ENCODE assay signal across 12 cellular contexts in genomic region chr17:40091691-40092397, GRCh38. TPM values are rescaled to one million over a fixed set of nuclear protein-coding genes. Genes with fewer than 3 reads are reported as not detected.
DNase-seq lines count a peak whose midpoint lies in the region; ATAC-seq, FAIRE-seq and TF ChIP-seq lines count a peak whose summit lies in the region.
"Had no signal": no experiment of that assay in that cellular context is flagged by ENCODE, and none has a peak within 500 bp of the region (broad histone marks: within the 10 kb centered on the region; RNA-seq: fewer than 3 reads in every experiment).

No MANE protein-coding gene starts in this region.

- H3K23me2 ChIP-seq in H1 (ENCODE audit: low read depth, low read length): peaks cover 4% of the 10 kb centered on the region; the same call in 1 of the 2 replicates

- H3K23ac ChIP-seq in H1 (ENCODE audit: insufficient read length): no peak overlapping the region

- no peak overlapping the region for H3K14ac ChIP-seq in H1 (ENCODE audit: insufficient read length)

- H3K79me2 ChIP-seq in H1 (ENCODE audit: control insufficient read depth in 1 of 2, insufficient read depth in 2 of 2, low read length in 2 of 2): no peaks in the 10 kb centered on the region

- peaks cover 34% of the 10 kb centered on the region for H3K4me1 Mint-ChIP-seq in activated T-cell treated with anti-CD3 and anti-CD28 coated beads, Interleukin-2, amount 50 U/mL, for 24 hours (ENCODE audit: low read depth)
- H3K4me1 Mint-ChIP-seq in activated T-cell treated with anti-CD3 and anti-CD28 coated beads, Interleukin-2, amount 50 U/mL, for 4 hours (ENCODE audit: low read depth): peaks cover 34% of the 10 kb centered on the region
- H3K4me1 Mint-ChIP-seq in naive thymus-derived CD4-positive, alpha-beta T cell: peaks cover 30 to 58% (median 41%) of the 10 kb centered on the region in 7 donors

- H3K4me3 ChIP-seq in H1 (ENCODE audit: extremely low read depth in 1 of 4, insufficient read depth in 2 of 4, low read depth in 3 of 4, low read length in 4 of 4): no peak overlapping the region
- no peak overlapping the region for H3K4me3 ChIP-seq in vagina
- no peak overlapping the region for H3K4me3 ChIP-seq in naive thymus-derived CD4-positive, alpha-beta T cell (ENCODE audit: low read length)
- H3K4me3 ChIP-seq: smooth muscle cell had no signal

- H4K20me1 ChIP-seq in H1 (replicated peaks in 1 of 2; ENCODE audit: control insufficient read depth in 1 of 2, insufficient read depth in 2 of 2, low read length in 2 of 2): peaks cover 0 to 6% of the 10 kb centered on the region in 2 experiments

- H2AK5ac ChIP-seq in H1 (ENCODE audit: low read depth, low read length): peak overlapping the region; percentile 93; the same call in 1 of the 2 replicates

- H3K27me3 Mint-ChIP-seq in activated T-cell treated with anti-CD3 and anti-CD28 coated beads, Interleukin-2, amount 50 U/mL, for 24 hours: no peaks in the 10 kb centered on the region
- no peaks in the 10 kb centered on the region for H3K27me3 Mint-ChIP-seq in activated T-cell treated with anti-CD3 and anti-CD28 coated beads, Interleukin-2, amount 50 U/mL, for 4 hours (ENCODE audit: low read depth)
- H3K27me3 Mint-ChIP-seq in naive thymus-derived CD4-positive, alpha-beta T cell: no peaks in the 10 kb centered on the region
- H3K27me3 Mint-ChIP-seq: B cell had no signal

- TF ChIP-seq POLR2A in H1 (IDR thresholded peaks at IDR 0.05; ENCODE audit: control extremely low read depth in 1 of 2, low read depth in 2 of 2, low read length in 2 of 2) (no peak), vagina (IDR thresholded peaks at IDR 0.05) (no peak)

- no peak for TF ChIP-seq CTCF in H1 (IDR thresholded peaks at IDR 0.05; ENCODE audit: control extremely low read depth in 1 of 3, insufficient read depth in 1 of 3, low read depth in 1 of 3, low read length in 3 of 3)
- no peak for TF ChIP-seq CTCF in vagina (IDR thresholded peaks at IDR 0.05)

- no peak for DNase-seq in activated T-cell treated with anti-CD3 and anti-CD28 coated beads, Interleukin-2, amount 50 U/mL, for 24 hours
- no peak for DNase-seq in activated T-cell treated with anti-CD3 and anti-CD28 coated beads, Interleukin-2, amount 50 U/mL, for 4 hours
- DNase-seq in H1 (ENCODE audit: low read depth in 1 of 2, low spot score in 2 of 2): no peak
- DNase-seq in myocyte (ENCODE audit: low read depth): peak; percentile 83
- no peak for DNase-seq in vagina (ENCODE audit: extremely low spot score in 2 of 2)
- no peak for DNase-seq in NCI-H1694 (lab: John Stamatoyannopoulos, UW)
- no peak for DNase-seq in naive thymus-derived CD4-positive, alpha-beta T cell
- DNase-seq in effector CD4-positive, alpha-beta T cell: no peak
- DNase-seq: activated CD4-positive, alpha-beta T cell treated with anti-CD3 and anti-CD28 coated beads, Interleukin-2, amount 50 U/mL, for 1 hour had no signal

- no peak overlapping the region for H2BK120ac ChIP-seq in H1 (replicated peaks; ENCODE audit: low read depth, low read length)

- no peak overlapping the region for H3K56ac ChIP-seq in H1 (replicated peaks; ENCODE audit: insufficient read length, low read depth, low read length)

- H3K9me3 ChIP-seq in H1 (ENCODE audit: insufficient read depth in 2 of 2, low read depth in 1 of 2, low read length in 1 of 2): no peaks in the 10 kb centered on the region
- H3K9me3 ChIP-seq in vagina: no peaks in the 10 kb centered on the region
- H3K9me3 ChIP-seq in naive thymus-derived CD4-positive, alpha-beta T cell (ENCODE audit: control insufficient read depth in 2 of 3, low read length in 3 of 3): no peaks in the 10 kb centered on the region

- H3K27ac Mint-ChIP-seq in activated T-cell treated with anti-CD3 and anti-CD28 coated beads, Interleukin-2, amount 50 U/mL, for 24 hours: peak overlapping the region; percentile 40
- peak overlapping the region in 4 of 9 donors; percentile 21 to 72 (median 56) for H3K27ac Mint-ChIP-seq in naive thymus-derived CD4-positive, alpha-beta T cell
- H3K27ac Mint-ChIP-seq: B cell had no signal

- TF ChIP-seq RAD21 in H1 (IDR thresholded peaks at IDR 0.05 in 1 of 2, conservative IDR thresholded peaks at IDR 0.05 in 1 of 2; ENCODE audit: low read depth in 2 of 2, low read length in 2 of 2): no peak

- 0 out of 2 replicates have a peak overlapping the region, but pooled peaks have one; percentile 18 for H4K8ac ChIP-seq in H1 (ENCODE audit: extremely low read depth, insufficient read depth, low read length)

- 73% methylated on average over 14 of the region's 18 CpGs; no CpG with 5 or more reads in 1 of the 2 experiments for WGBS in H1 (ENCODE audit: extremely low coverage in 1 of 2, insufficient coverage in 1 of 2, insufficient read length in 1 of 2, insufficient replicate concordance in 2 of 2, low coverage in 1 of 2, low lambda C conversion rate in 2 of 2, missing lambda C conversion rate in 1 of 2), 2 experiments

- H2BK12ac ChIP-seq in H1 (ENCODE audit: low read depth, low read length): peak overlapping the region; percentile 68; the same call in 1 of the 2 replicates

- intact Hi-C loops in vagina (cut with DNase I): no loop called here
- intact Hi-C loops in naive thymus-derived CD4-positive, alpha-beta T cell (cut with micrococcal nuclease): no loop called here

- H3K9ac ChIP-seq in H1 (replicated peaks in 1 of 4; ENCODE audit: extremely low read depth in 1 of 4, low read depth in 3 of 4, low read length in 3 of 4): no peak overlapping the region

- POLR2A ChIA-PET in H1 (lab: Charles Lee; ENCODE audit: partially characterized antibody): interaction anchor here (0.6 to 20.8 kb wide), 4 partner anchors 10 to 45 kb away, joined by 3 to 399 read pairs (median 4); partner anchors contain the start of gene MSL1
- POLR2A ChIA-PET in naive thymus-derived CD4-positive, alpha-beta T cell (lab: Charles Lee): interaction anchor here (1.0 to 4.2 kb wide), 2 partner anchors 16 to 19 kb away, joined by 3 to 19 read pairs; no protein-coding TSS in a partner anchor

- H3K4me2 ChIP-seq in H1 (ENCODE audit: insufficient read depth in 1 of 2, low read depth in 2 of 2, low read length in 2 of 2): 0 out of 4 replicates have a peak overlapping the region, but pooled peaks of 1 of the 2 experiments have one; percentile 11
- H3K4me2 ChIP-seq: smooth muscle cell had no signal

- H3K4me3 Mint-ChIP-seq in activated T-cell treated with anti-CD3 and anti-CD28 coated beads, Interleukin-2, amount 50 U/mL, for 24 hours: no peak overlapping the region
- no peak overlapping the region for H3K4me3 Mint-ChIP-seq in activated T-cell treated with anti-CD3 and anti-CD28 coated beads, Interleukin-2, amount 50 U/mL, for 4 hours
- H3K4me3 Mint-ChIP-seq in naive thymus-derived CD4-positive, alpha-beta T cell: no peak overlapping the region
- H3K4me3 Mint-ChIP-seq: B cell had no signal

- ATAC-seq in activated T-cell treated with anti-CD3 and anti-CD28 coated beads, Interleukin-2, amount 50 U/mL, for 4 hours: no peak
- no peak for ATAC-seq in naive thymus-derived CD4-positive, alpha-beta T cell

- H2BK15ac ChIP-seq in H1 (ENCODE audit: low read length): no peak overlapping the region

- peaks cover 0 to 27% (median 4%) of the 10 kb centered on the region in 4 experiments; a peak in 6 of 7 replicates for H3K4me1 ChIP-seq in H1 (replicated peaks in 1 of 4; ENCODE audit: control insufficient read depth in 3 of 4, insufficient read depth in 4 of 4, low read length in 3 of 4)
- H3K4me1 ChIP-seq in vagina: peaks cover 69% of the 10 kb centered on the region
- peaks cover 15 to 28% of the 10 kb centered on the region in 2 donors for H3K4me1 ChIP-seq in naive thymus-derived CD4-positive, alpha-beta T cell (ENCODE audit: control insufficient read depth in 2 of 2, insufficient read depth in 2 of 2, low read length in 2 of 2)

- no peak overlapping the region for H4K5ac ChIP-seq in H1 (ENCODE audit: insufficient read length, low read depth, low read length)

- H3K4ac ChIP-seq in H1 (replicated peaks; ENCODE audit: insufficient read length, low read depth, low read length): no peak overlapping the region

- H3K36me3 ChIP-seq in H1 (ENCODE audit: control insufficient read depth in 2 of 4, insufficient read depth in 4 of 4, low read length in 3 of 4) (peaks cover under 1 to 34% (median 19%) of the 10 kb centered on the region in 4 experiments; a peak in 5 of 8 replicates), vagina (peaks cover 0 to 69% of the 10 kb centered on the region in 2 donors)
- H3K36me3 ChIP-seq in naive thymus-derived CD4-positive, alpha-beta T cell (ENCODE audit: control insufficient read depth in 2 of 3, insufficient read depth in 3 of 3, low read length in 3 of 3): peaks cover 1 to 86% (median 36%) of the 10 kb centered on the region in 3 experiments

- CTCF ChIA-PET in H1 (lab: Charles Lee; ENCODE audit: partially characterized antibody): interaction anchor here (1.5 to 8.5 kb wide), 6 partner anchors 11 to 78 kb away, joined by 4 to 85 read pairs (median 26); no protein-coding TSS in a partner anchor
- CTCF ChIA-PET in naive thymus-derived CD4-positive, alpha-beta T cell (lab: Charles Lee): no interaction called here

- no peak overlapping the region for H2BK5ac ChIP-seq in H1 (ENCODE audit: low read depth, low read length)

- H2AFZ ChIP-seq in H1 (ENCODE audit: low read length): no peak overlapping the region

- FAIRE-seq in H1 (lab: Jason Lieb, UNC): no peak
- FAIRE-seq: GM12891 had no signal

- H4K91ac ChIP-seq in H1 (replicated peaks; ENCODE audit: insufficient read length, low read length): no peak overlapping the region

- H3K27me3 ChIP-seq in H1 (replicated peaks in 1 of 4; ENCODE audit: control insufficient read depth in 3 of 4, extremely low read depth in 1 of 4, insufficient read depth in 3 of 4, low read length in 3 of 4) (no peaks in the 10 kb centered on the region), vagina (no peaks in the 10 kb centered on the region)
- H3K27me3 ChIP-seq in naive thymus-derived CD4-positive, alpha-beta T cell (ENCODE audit: control insufficient read depth in 2 of 2, insufficient read depth in 2 of 2, low read length in 2 of 2): no peaks in the 10 kb centered on the region

- H3K79me1 ChIP-seq in H1 (ENCODE audit: low read depth, low read length): no peaks in the 10 kb centered on the region

- H2BK20ac ChIP-seq in H1 (ENCODE audit: low read length): no peak overlapping the region

- no peaks in the 10 kb centered on the region for H3K9me3 Mint-ChIP-seq in activated T-cell treated with anti-CD3 and anti-CD28 coated beads, Interleukin-2, amount 50 U/mL, for 24 hours
- H3K9me3 Mint-ChIP-seq in activated T-cell treated with anti-CD3 and anti-CD28 coated beads, Interleukin-2, amount 50 U/mL, for 4 hours: no peaks in the 10 kb centered on the region
- peaks cover 0 to 4% (median 0%) of the 10 kb centered on the region in 11 donors for H3K9me3 Mint-ChIP-seq in naive thymus-derived CD4-positive, alpha-beta T cell

- H3K18ac ChIP-seq in H1 (ENCODE audit: extremely low read depth, low read length): no peak overlapping the region; the same call in 1 of the 2 replicates

- H3K27ac ChIP-seq in H1 (ENCODE audit: low read depth, low read length) (no peak overlapping the region), vagina (peak overlapping the region; percentile 98)
- no peak overlapping the region for H3K27ac ChIP-seq in naive thymus-derived CD4-positive, alpha-beta T cell (ENCODE audit: low read depth, low read length)

- H3K36me3 Mint-ChIP-seq in activated T-cell treated with anti-CD3 and anti-CD28 coated beads, Interleukin-2, amount 50 U/mL, for 24 hours (ENCODE audit: low read depth): peaks cover 75% of the 10 kb centered on the region
- H3K36me3 Mint-ChIP-seq in activated T-cell treated with anti-CD3 and anti-CD28 coated beads, Interleukin-2, amount 50 U/mL, for 4 hours (ENCODE audit: insufficient read depth): peaks cover 30% of the 10 kb centered on the region
- H3K36me3 Mint-ChIP-seq in naive thymus-derived CD4-positive, alpha-beta T cell: peaks cover 20 to 45% (median 33%) of the 10 kb centered on the region in 5 donors

- TF ChIP-seq EP300 in H1 (IDR thresholded peaks at IDR 0.05; ENCODE audit: borderline replicate concordance in 1 of 2, low read depth in 2 of 2, low read length in 2 of 2): no peak

RNA-seq across cellular contexts. Expression of gene NR1D1, which starts 8.5 kb away (rescaled TPM):
- 10 to 100 TPM; 12.6 to 16.0 (median 13.7) TPM for total RNA-seq in activated T-cell treated with anti-CD3 and anti-CD28 coated beads, Interleukin-2, amount 50 U/mL, for 4 hours
- total RNA-seq in H1 (2021; fragmentation: NEBNext Ultra II Directional; extraction: Animal tissue kit (Norgen Biotek cat#: 25700)): 4.3 and 4.6 TPM in 2 replicates
- 1.5 and 3.4 TPM in 2 replicates for polyA plus RNA-seq in H1 (2011; rRNA removed)
- polyA plus RNA-seq in H1 (2011; cell fraction: cytosol; rRNA removed): 0.79 TPM
- 4.7 TPM for polyA plus RNA-seq in H1 (2011; cell fraction: nucleus; rRNA removed)
- 5.4 to 7.1 TPM (median 6.1 TPM) in 4 replicates for polyA plus RNA-seq in H1 (2012, experiment 1 of 2)
- 6.5 TPM for polyA plus RNA-seq in H1 (2012, experiment 2 of 2)
- 3.1 TPM for polyA plus RNA-seq in H1 (2013, experiment 1 of 2)
- 3.0 TPM for polyA plus RNA-seq in H1 (2013, experiment 2 of 2)
- polyA minus RNA-seq in H1 (2011; rRNA and poly(A)+ RNA removed): 1.4 and 2.9 TPM in 2 replicates
- polyA minus RNA-seq in H1 (2011; cell fraction: cytosol; rRNA and poly(A)+ RNA removed): 2.5 TPM
- polyA minus RNA-seq in H1 (2011; cell fraction: nucleus; rRNA and poly(A)+ RNA removed): 2.7 TPM
- total RNA-seq in myocyte: 9.5 and 10.8 TPM in 2 replicates
- polyA plus RNA-seq in myocyte (2012): 12.4 TPM
- total RNA-seq in vagina: 15.0 TPM
- total RNA-seq in naive thymus-derived CD4-positive, alpha-beta T cell: 10 to 100 TPM in 4 of 5 experiments, 1 to 10 TPM in 1; 3.6 to 34.2 (median 17.3) TPM
- polyA plus RNA-seq in naive thymus-derived CD4-positive, alpha-beta T cell: 10 to 100 TPM in 1 of 2 donors, 1 to 10 TPM in 1; 4.7 to 11.2 TPM

RNA-seq across cellular contexts. Expression of gene THRA, which starts 29.1 kb away (rescaled TPM):
- total RNA-seq in activated T-cell treated with anti-CD3 and anti-CD28 coated beads, Interleukin-2, amount 50 U/mL, for 4 hours: 10 to 100 TPM in 2 of 3 donors, 1 to 10 TPM in 1; 6.6 to 12.4 (median 10.3) TPM
- 10.2 and 11.8 TPM in 2 replicates for total RNA-seq in H1 (2021; fragmentation: NEBNext Ultra II Directional; extraction: Animal tissue kit (Norgen Biotek cat#: 25700))
- polyA plus RNA-seq in H1 (2011; rRNA removed): 6.4 and 8.2 TPM in 2 replicates
- polyA plus RNA-seq in H1 (2011; cell fraction: cytosol; rRNA removed): 7.4 TPM
- polyA plus RNA-seq in H1 (2011; cell fraction: nucleus; rRNA removed): 13.1 TPM
- 7.9 to 11.1 TPM (median 10.1 TPM) in 4 replicates for polyA plus RNA-seq in H1 (2012, experiment 1 of 2)
- polyA plus RNA-seq in H1 (2012, experiment 2 of 2): 7.6 TPM
- polyA plus RNA-seq in H1 (2013, experiment 1 of 2): 5.0 TPM
- polyA plus RNA-seq in H1 (2013, experiment 2 of 2): 4.5 TPM
- 8.4 and 11.6 TPM in 2 replicates for polyA minus RNA-seq in H1 (2011; rRNA and poly(A)+ RNA removed)
- polyA minus RNA-seq in H1 (2011; cell fraction: cytosol; rRNA and poly(A)+ RNA removed): 6.2 TPM
- polyA minus RNA-seq in H1 (2011; cell fraction: nucleus; rRNA and poly(A)+ RNA removed): 4.3 TPM
- total RNA-seq in myocyte (52.5 and 61.1 TPM in 2 replicates), vagina (40.3 TPM)
- polyA plus RNA-seq in myocyte (2012): 38.9 TPM
- total RNA-seq in naive thymus-derived CD4-positive, alpha-beta T cell: 10 to 100 TPM in 4 of 5 experiments, 1 to 10 TPM in 1; 3.2 to 55.9 (median 48.4) TPM
- polyA plus RNA-seq in naive thymus-derived CD4-positive, alpha-beta T cell: 10 to 100 TPM; 17.7 to 26.2 TPM

RNA-seq across cellular contexts. Expression of gene MSL1, which starts 29.9 kb away (rescaled TPM):
- total RNA-seq in activated T-cell treated with anti-CD3 and anti-CD28 coated beads, Interleukin-2, amount 50 U/mL, for 4 hours: 10 to 100 TPM; 63.3 to 68.5 (median 64.1) TPM
- 66.5 and 69.2 TPM in 2 replicates for total RNA-seq in H1 (2021; fragmentation: NEBNext Ultra II Directional; extraction: Animal tissue kit (Norgen Biotek cat#: 25700))
- 18.2 and 24.1 TPM in 2 replicates for polyA plus RNA-seq in H1 (2011; rRNA removed)
- polyA plus RNA-seq in H1 (2011; cell fraction: cytosol; rRNA removed): 39.2 TPM
- polyA plus RNA-seq in H1 (2011; cell fraction: nucleus; rRNA removed): 50.9 TPM
- 47.3 to 75.1 TPM (median 51.3 TPM) in 4 replicates for polyA plus RNA-seq in H1 (2012, experiment 1 of 2)
- polyA plus RNA-seq in H1 (2012, experiment 2 of 2): 24.4 TPM
- 59.8 TPM for polyA plus RNA-seq in H1 (2013, experiment 1 of 2)
- polyA plus RNA-seq in H1 (2013, experiment 2 of 2): 53.4 TPM
- 35.9 and 42.1 TPM in 2 replicates for polyA minus RNA-seq in H1 (2011; rRNA and poly(A)+ RNA removed)
- 35.1 TPM for polyA minus RNA-seq in H1 (2011; cell fraction: cytosol; rRNA and poly(A)+ RNA removed)
- 36.6 TPM for polyA minus RNA-seq in H1 (2011; cell fraction: nucleus; rRNA and poly(A)+ RNA removed)
- total RNA-seq in myocyte (104 and 111 TPM in 2 replicates), vagina (62.4 TPM)
- 60.2 TPM for polyA plus RNA-seq in myocyte (2012)
- total RNA-seq in naive thymus-derived CD4-positive, alpha-beta T cell: 100 to 1,000 TPM in 4 of 5 experiments, 10 to 100 TPM in 1; 97.0 to 145 (median 113) TPM
- polyA plus RNA-seq in naive thymus-derived CD4-positive, alpha-beta T cell: 10 to 100 TPM in 1 of 2 donors, 1 to 10 TPM in 1; 8.0 to 11.3 TPM

RNA-seq across cellular contexts. Expression of gene MED24, which starts 37.6 kb away (rescaled TPM):
- total RNA-seq in activated T-cell treated with anti-CD3 and anti-CD28 coated beads, Interleukin-2, amount 50 U/mL, for 4 hours: 100 to 1,000 TPM; 133 to 140 (median 134) TPM
- 81.7 and 90.6 TPM in 2 replicates for total RNA-seq in H1 (2021; fragmentation: NEBNext Ultra II Directional; extraction: Animal tissue kit (Norgen Biotek cat#: 25700))
- polyA plus RNA-seq in H1 (2011; rRNA removed): 92.7 and 120 TPM in 2 replicates
- 91.0 TPM for polyA plus RNA-seq in H1 (2011; cell fraction: cytosol; rRNA removed)
- polyA plus RNA-seq in H1 (2011; cell fraction: nucleus; rRNA removed): 355 TPM
- 73.6 to 99.4 TPM (median 93.5 TPM) in 4 replicates for polyA plus RNA-seq in H1 (2012, experiment 1 of 2)
- 83.6 TPM for polyA plus RNA-seq in H1 (2012, experiment 2 of 2)
- polyA plus RNA-seq in H1 (2013, experiment 1 of 2): 42.8 TPM
- 41.6 TPM for polyA plus RNA-seq in H1 (2013, experiment 2 of 2)
- 126 and 205 TPM in 2 replicates for polyA minus RNA-seq in H1 (2011; rRNA and poly(A)+ RNA removed)
- polyA minus RNA-seq in H1 (2011; cell fraction: cytosol; rRNA and poly(A)+ RNA removed): 93.1 TPM
- 141 TPM for polyA minus RNA-seq in H1 (2011; cell fraction: nucleus; rRNA and poly(A)+ RNA removed)
- total RNA-seq in myocyte (88.7 and 90.0 TPM in 2 replicates), vagina (106 TPM)
- polyA plus RNA-seq in myocyte (2012): 61.5 TPM
- 100 to 1,000 TPM in 1 of 5 experiments, 10 to 100 TPM in 4; 82.9 to 103 (median 91.4) TPM for total RNA-seq in naive thymus-derived CD4-positive, alpha-beta T cell
- polyA plus RNA-seq in naive thymus-derived CD4-positive, alpha-beta T cell: 10 to 100 TPM; 46.7 to 62.7 TPM

RNA-seq across cellular contexts. Expression of gene CASC3, which starts 48.5 kb away (rescaled TPM):
- total RNA-seq in activated T-cell treated with anti-CD3 and anti-CD28 coated beads, Interleukin-2, amount 50 U/mL, for 4 hours: 100 to 1,000 TPM; 100 to 108 (median 103) TPM
- 114 and 116 TPM in 2 replicates for total RNA-seq in H1 (2021; fragmentation: NEBNext Ultra II Directional; extraction: Animal tissue kit (Norgen Biotek cat#: 25700))
- polyA plus RNA-seq in H1 (2011; rRNA removed): 80.2 and 85.7 TPM in 2 replicates
- 63.6 TPM for polyA plus RNA-seq in H1 (2011; cell fraction: cytosol; rRNA removed)
- 136 TPM for polyA plus RNA-seq in H1 (2011; cell fraction: nucleus; rRNA removed)
- 79.5 to 94.5 TPM (median 87.8 TPM) in 4 replicates for polyA plus RNA-seq in H1 (2012, experiment 1 of 2)
- polyA plus RNA-seq in H1 (2012, experiment 2 of 2): 49.9 TPM
- polyA plus RNA-seq in H1 (2013, experiment 1 of 2): 60.2 TPM
- 58.7 TPM for polyA plus RNA-seq in H1 (2013, experiment 2 of 2)
- 76.1 and 78.3 TPM in 2 replicates for polyA minus RNA-seq in H1 (2011; rRNA and poly(A)+ RNA removed)
- polyA minus RNA-seq in H1 (2011; cell fraction: cytosol; rRNA and poly(A)+ RNA removed): 36.5 TPM
- polyA minus RNA-seq in H1 (2011; cell fraction: nucleus; rRNA and poly(A)+ RNA removed): 81.4 TPM
- 35.0 and 49.0 TPM in 2 replicates for total RNA-seq in myocyte
- 32.6 TPM for polyA plus RNA-seq in myocyte (2012)
- 40.0 TPM for total RNA-seq in vagina
- total RNA-seq in naive thymus-derived CD4-positive, alpha-beta T cell: 100 to 1,000 TPM in 4 of 5 experiments, 10 to 100 TPM in 1; 93.4 to 160 (median 144) TPM
- 10 to 100 TPM; 43.5 to 51.5 TPM for polyA plus RNA-seq in naive thymus-derived CD4-positive, alpha-beta T cell
